8 cellular contexts compared by ENCODE assay signal in genomic region chr6:154928325-154928922, GRCh38.
DNase-seq lines count a peak whose midpoint lies in the region; FAIRE-seq and TF ChIP-seq lines count a peak whose summit lies in the region.

No MANE protein-coding gene starts in this region.

- no peaks in the 10 kb centered on the region for H3K9me3 Mint-ChIP-seq in neural progenitor cell

- H3K36me3 ChIP-seq in OCI-LY7 (ENCODE audit: insufficient read depth, low read length) (no peaks in the 10 kb centered on the region), fibroblast of lung (ENCODE audit: control insufficient read depth, insufficient read depth, low read length) (no peaks in the 10 kb centered on the region), neural progenitor cell (no peaks in the 10 kb centered on the region), transverse colon (no peaks in the 10 kb centered on the region)

- CTCF ChIA-PET in AG04449 (lab: Yijun Ruan, JAX), result interaction anchor here (0.7 to 11.8 kb wide), 66 partner anchors 8 to 388 kb away, joined by 3 to 247 read pairs (median 4); partner anchors contain the start of gene TFB1M
- CTCF ChIA-PET in OCI-LY7 (lab: Charles Lee; ENCODE audit: unreplicated experiment), result interaction anchor here (0.6 to 0.9 kb wide), 3 partner anchors 22 to 246 kb away, joined by 3 to 5 read pairs (median 3); no protein-coding TSS in a partner anchor

- H3K4me3 ChIP-seq in AG04449 (ENCODE audit: low read depth, low read length), result no peak overlapping the region
- H3K4me3 ChIP-seq in OCI-LY7 (ENCODE audit: low read depth, low read length, poor library complexity, severe bottlenecking), result no peak overlapping the region
- H3K4me3 ChIP-seq in fibroblast of lung (replicated peaks in 1 of 4; ENCODE audit: control extremely low read depth in 1 of 4, insufficient read depth in 1 of 4, low read depth in 3 of 4, low read length in 4 of 4), result no peak overlapping the region
- H3K4me3 ChIP-seq in neural progenitor cell, result no peak overlapping the region
- H3K4me3 ChIP-seq in transverse colon, result no peak overlapping the region

- POLR2A ChIA-PET in AG04449 (lab: Yijun Ruan, JAX), result no interaction called here
- POLR2A ChIA-PET in OCI-LY7 (lab: Charles Lee), result interaction anchor here (0.7 to 1.4 kb wide), 5 partner anchors 9 to 247 kb away, joined by 3 to 6 read pairs (median 3); no protein-coding TSS in a partner anchor

- H3K79me2 ChIP-seq in OCI-LY7 (ENCODE audit: insufficient read depth, low read depth, low read length) (no peaks in the 10 kb centered on the region), fibroblast of lung (ENCODE audit: control insufficient read depth, insufficient read depth, low read length) (no peaks in the 10 kb centered on the region), neural progenitor cell (ENCODE audit: low read depth) (no peaks in the 10 kb centered on the region)

- no TSS peak for BruUV-seq in OCI-LY7 (replicated peaks; lab: Mats Ljungman, UMichigan)

- no peak overlapping the region for H3K27ac Mint-ChIP-seq in neural progenitor cell

- H3K4me2 ChIP-seq in OCI-LY7 (ENCODE audit: low read length), result no peak overlapping the region
- H3K4me2 ChIP-seq in fibroblast of lung (ENCODE audit: extremely low read depth, insufficient read depth, low read length), result no peak overlapping the region
- H3K4me2 ChIP-seq in neural progenitor cell, result no peak overlapping the region

- peaks cover 46% of the 10 kb centered on the region for H3K4me1 Mint-ChIP-seq in neural progenitor cell

- TF ChIP-seq CTCF in AG04449 (IDR thresholded peaks at IDR 0.05; ENCODE audit: insufficient read depth, low read length, missing control alignments) (peak; percentile 53), OCI-LY7 (conservative IDR thresholded peaks at IDR 0.05; ENCODE audit: low read length) (peak; percentile 98), fibroblast of lung (conservative IDR thresholded peaks at IDR 0.05 in 1 of 2, IDR thresholded peaks at IDR 0.05 in 1 of 2; ENCODE audit: low read depth in 1 of 2, low read length in 2 of 2) (peak; percentile 73 to 77), neural progenitor cell (IDR thresholded peaks at IDR 0.05) (peak; percentile 95), transverse colon (IDR thresholded peaks at IDR 0.05) (peak; percentile 68 to 76 (median 73))

- WGBS in transverse colon (ENCODE audit: low coverage in 1 of 2), 2 donors, result 7 to 10% methylated on average over 5 of the region's 5 CpGs

- H3K4me1 ChIP-seq in OCI-LY7 (ENCODE audit: insufficient read depth, low read length, poor library complexity, severe bottlenecking) (peaks cover 22% of the 10 kb centered on the region), fibroblast of lung (ENCODE audit: control insufficient read depth, extremely low read depth, insufficient read depth, low read length) (peaks cover 6% of the 10 kb centered on the region), neural progenitor cell (peaks cover 33% of the 10 kb centered on the region), transverse colon (peaks cover 0 to 11% (median 0%) of the 10 kb centered on the region in 4 donors)

- H3K27me3 Mint-ChIP-seq in neural progenitor cell (ENCODE audit: insufficient read depth, low read depth), result no peaks in the 10 kb centered on the region

- H2AFZ ChIP-seq in OCI-LY7 (ENCODE audit: low read length) (no peak overlapping the region), fibroblast of lung (ENCODE audit: low read length) (no peak overlapping the region), neural progenitor cell (replicated peaks) (no peak overlapping the region)

- no peaks in the 10 kb centered on the region for H3K9me2 ChIP-seq in OCI-LY7 (ENCODE audit: insufficient read depth, low read length)

- H3K27me3 ChIP-seq in fibroblast of lung (ENCODE audit: control insufficient read depth, insufficient read depth, low read length) (no peaks in the 10 kb centered on the region), neural progenitor cell (no peaks in the 10 kb centered on the region), transverse colon (no peaks in the 10 kb centered on the region)

- H3K36me3 Mint-ChIP-seq in neural progenitor cell, result no peaks in the 10 kb centered on the region

- no peak for TF ChIP-seq POLR2A in transverse colon (IDR thresholded peaks at IDR 0.05)

- TF ChIP-seq EP300 in transverse colon (IDR thresholded peaks at IDR 0.05; ENCODE audit: low read depth), result no peak

- H4K20me1 ChIP-seq in OCI-LY7 (ENCODE audit: insufficient read depth, low read length) (no peaks in the 10 kb centered on the region), fibroblast of lung (ENCODE audit: control insufficient read depth, extremely low read depth, insufficient read depth, low read length) (no peaks in the 10 kb centered on the region), neural progenitor cell (ENCODE audit: low read depth) (peaks cover 18% of the 10 kb centered on the region)

- H3K9ac ChIP-seq in fibroblast of lung (ENCODE audit: insufficient read depth, low read length), result no peak overlapping the region
- no peak overlapping the region for H3K9ac ChIP-seq in neural progenitor cell

- FAIRE-seq in GM18507 (lab: Jason Lieb, UNC) (peak; percentile 88), HTR-8/SVneo (lab: Jason Lieb, UNC) (peak; percentile 46)

- no peak overlapping the region for H3K27ac ChIP-seq in OCI-LY7 (ENCODE audit: low read depth, low read length, poor library complexity, severe bottlenecking)
- H3K27ac ChIP-seq in fibroblast of lung (ENCODE audit: insufficient read depth, low read length), result no peak overlapping the region
- no peak overlapping the region for H3K27ac ChIP-seq in neural progenitor cell
- no peak overlapping the region for H3K27ac ChIP-seq in transverse colon

- no peaks in the 10 kb centered on the region for H3K9me3 ChIP-seq in OCI-LY7 (ENCODE audit: low read length)
- no peaks in the 10 kb centered on the region for H3K9me3 ChIP-seq in fibroblast of lung (ENCODE audit: control insufficient read depth, insufficient read depth, low read depth, low read length)
- no peaks in the 10 kb centered on the region for H3K9me3 ChIP-seq in neural progenitor cell (ENCODE audit: low read depth)
- no peaks in the 10 kb centered on the region for H3K9me3 ChIP-seq in transverse colon

- peaks cover 21% of the 10 kb centered on the region for H3F3A ChIP-seq in neural progenitor cell (ENCODE audit: low read depth)

- intact Hi-C loops in OCI-LY7 (cut with micrococcal nuclease; ENCODE audit: unreplicated experiment) (loop anchor here (1.0 kb wide), 3 partner anchors 246 to 320 kb away; no protein-coding TSS in a partner anchor), transverse colon (cut with DNase I; ENCODE audit: low total_unique reads) (loop anchor here (5.0 to 10.0 kb wide), 2 partner anchors 244 to 316 kb away; no protein-coding TSS in a partner anchor)

- in situ Hi-C loops in transverse colon (cut with MboI; ENCODE audit: low pct_ligation_motif_present in 1 of 4, low pct_unique_long_range_greater_than_20kb in 1 of 4, low sequenced_read_pairs in 3 of 4), result loop anchor here (5.0 to 25.0 kb wide), 4 partner anchors 246 to 334 kb away; partner anchors contain the start of gene CLDN20 (in 1 of the 4)

- DNase-seq in AG04449 (ENCODE audit: low read depth, low spot score), result no peak
- peak; percentile 47 for DNase-seq in GM18507 (ENCODE audit: extremely low spot score, insufficient read length, low read depth)
- peak; percentile 66 for DNase-seq in HTR-8/SVneo (ENCODE audit: insufficient read length, low spot score)
- DNase-seq in OCI-LY7 (ENCODE audit: low spot score), result peak; percentile 80
- DNase-seq in activated T-cell treated with anti-CD3 and anti-CD28 coated beads for 1 hour (ENCODE audit: low read depth), result peak; percentile 48
- DNase-seq in fibroblast of lung (ENCODE audit: low read depth in 2 of 2), result peak; percentile 55 to 79
- peak; percentile 87 for DNase-seq in neural progenitor cell (ENCODE audit: low spot score)
- peak; percentile 58 for DNase-seq in transverse colon

- no peak overlapping the region for H3K4me3 Mint-ChIP-seq in neural progenitor cell
